Comparison of ENCODE assay signal across 10 cellular contexts in the genomic region with DNA sequence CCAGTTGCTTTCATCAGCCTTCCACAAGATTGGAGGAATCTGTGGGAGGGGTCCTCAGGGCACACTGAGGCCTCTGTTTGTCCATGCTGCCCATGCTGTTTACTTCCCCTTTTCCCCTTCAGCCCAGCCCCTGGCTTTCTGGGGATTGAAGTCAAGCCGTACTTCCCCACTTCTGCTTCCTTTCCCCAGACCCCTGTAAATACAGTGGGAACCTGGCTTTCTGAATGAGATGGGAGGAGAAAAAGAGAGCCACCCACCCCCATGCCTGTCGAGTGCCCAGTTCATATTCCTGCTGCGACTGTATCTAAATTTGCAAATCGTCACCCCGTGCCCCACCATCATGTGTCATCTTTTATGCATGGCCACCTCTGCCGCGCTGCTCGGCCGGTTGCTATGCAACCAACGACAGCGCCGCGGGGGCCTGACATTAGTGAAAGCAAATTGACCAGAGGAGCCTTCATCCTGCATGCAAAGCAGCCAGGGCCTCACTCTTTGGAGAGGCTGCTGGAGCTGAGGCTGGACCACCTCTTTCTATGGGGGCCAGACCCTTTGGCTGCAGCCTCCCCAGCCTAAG.
DNase-seq lines count a peak whose midpoint lies in the region; ATAC-seq, FAIRE-seq and TF ChIP-seq lines count a peak whose summit lies in the region.
"Had no signal": no experiment of that assay in that cellular context is flagged by ENCODE, and none has a peak within 500 bp of the region (broad histone marks: within the 10 kb centered on the region; RNA-seq: fewer than 3 reads in every experiment).

No MANE protein-coding gene starts in this region.

- intact Hi-C loops in left cardiac atrium (cut with DNase I): no loop called here

- no peaks in the 10 kb centered on the region for H3K27me3 ChIP-seq in neural cell (ENCODE audit: insufficient read depth, low read depth, low read length)
- H3K27me3 ChIP-seq in WERI-Rb-1 (ENCODE audit: insufficient read depth, low read depth, severe bottlenecking): no peaks in the 10 kb centered on the region

- ATAC-seq in GM19035 (IDR thresholded peaks at IDR 0.05; ENCODE audit: unreplicated experiment) (peak; percentile 94), HG03025 (IDR thresholded peaks at IDR 0.05; ENCODE audit: low FRiP score, unreplicated experiment) (peak; percentile 39), left cardiac atrium (no peak)

- no peaks in the 10 kb centered on the region for H3F3A ChIP-seq in neural cell (ENCODE audit: insufficient read depth, low read length, poor library complexity, severe bottlenecking)

- peak overlapping the region; percentile 19 for H2AFZ ChIP-seq in neural cell (ENCODE audit: low read depth, low read length)

- no peaks in the 10 kb centered on the region for H4K20me1 ChIP-seq in neural cell (ENCODE audit: insufficient read depth)

- no peaks in the 10 kb centered on the region for H3K9me3 ChIP-seq in neural cell (ENCODE audit: low read length)
- H3K9me3 ChIP-seq in WERI-Rb-1 (ENCODE audit: severe bottlenecking): no peaks in the 10 kb centered on the region

- no peaks in the 10 kb centered on the region for H3K36me3 ChIP-seq in neural cell (ENCODE audit: insufficient read depth, low read length)
- no peaks in the 10 kb centered on the region for H3K36me3 ChIP-seq in WERI-Rb-1

- H3K9ac ChIP-seq in neural cell (ENCODE audit: low read length): peak overlapping the region; percentile 65

- H3K4me3 ChIP-seq in neural cell (ENCODE audit: low read length) (peak overlapping the region; percentile 52), WERI-Rb-1 (ENCODE audit: low read depth, low read length) (no peak overlapping the region)

- DNase-seq in NCI-H2227 treated with DMSO at 0.1 percent for 48 hours (lab: John Stamatoyannopoulos, UW) (peak; percentile 84), WERI-Rb-1 (no peak), GM12892 (ENCODE audit: insufficient read length) (no peak), left cardiac atrium (no peak)
- DNase-seq in activated T-cell treated with anti-CD3 and anti-CD28 coated beads, Interleukin-2, amount 50 U/mL, for 1 hour: no peak
- DNase-seq: activated naive CD4-positive, alpha-beta T cell had no signal

- peak; percentile 85 for TF ChIP-seq EP300 in neural cell (conservative IDR thresholded peaks at IDR 0.05; ENCODE audit: poor library complexity, severe bottlenecking)

- TF ChIP-seq CTCF in neural cell (IDR thresholded peaks at IDR 0.05; ENCODE audit: poor library complexity, severe bottlenecking): no peak
- TF ChIP-seq CTCF in WERI-Rb-1 (IDR thresholded peaks at IDR 0.05; ENCODE audit: low read depth, low read length): no peak

- TF ChIP-seq RAD21 in neural cell (conservative IDR thresholded peaks at IDR 0.05): no peak

- no peaks in the 10 kb centered on the region for H3K79me2 ChIP-seq in neural cell (replicated peaks; ENCODE audit: insufficient read depth, low read length)

- peak overlapping the region; percentile 66 for H3K4me2 ChIP-seq in neural cell (ENCODE audit: low read length)

- FAIRE-seq in GM12892 (lab: Jason Lieb, UNC): no peak

- no peak for TF ChIP-seq POLR2A in GM12892 (IDR thresholded peaks at IDR 0.05; ENCODE audit: low read depth, low read length)

- H3K27ac ChIP-seq in neural cell (ENCODE audit: low read length) (peak overlapping the region; percentile 88), WERI-Rb-1 (no peak overlapping the region)
- H3K27ac ChIP-seq: HL-60 had no signal

- no peaks in the 10 kb centered on the region for H3K9me2 ChIP-seq in neural cell (ENCODE audit: insufficient read depth, low read length)

TF ChIP-seq in neural cell, 6 proteins besides CTCF, POLR2A, EP300 and RAD21:
- TF ChIP-seq SMC3 (conservative IDR thresholded peaks at IDR 0.05; ENCODE audit: poor library complexity) (peak; percentile 35), REST (IDR thresholded peaks at IDR 0.05; ENCODE audit: borderline replicate concordance) (no peak), POLR2AphosphoS5 (IDR thresholded peaks at IDR 0.05) (peak; percentile 54)
TF ChIP-seq in neural cell: peak in this region for 2.

Comparison
In these comparisons a context has a peak if more than half of its experiments do, and no peak if none do; other contexts are left out.
1. ATAC-seq: peak in GM19035 (single experiment) and HG03025 (single experiment); none in left cardiac atrium (0 of 2).